25 cellular contexts compared by ENCODE assay signal in genomic region chr15:42720071-42720470, GRCh38. TPM values are rescaled to one million over a fixed set of nuclear protein-coding genes. Genes with fewer than 3 reads are reported as not detected.
A peak's percentile ranks its signal among the peaks of the same experiment; 100 is the strongest.
DNase-seq lines count a peak whose midpoint lies in the region; ATAC-seq, FAIRE-seq and TF ChIP-seq lines count a peak whose summit lies in the region.
"Had no signal": no experiment of that assay in that cellular context is flagged by ENCODE, and none has a peak within 500 bp of the region (broad histone marks: within the 10 kb centered on the region; RNA-seq: fewer than 3 reads in every experiment).

No MANE protein-coding gene starts in this region.

- peaks cover 0 to 4% of the 10 kb centered on the region in 2 donors for H3K4me1 Mint-ChIP-seq in natural killer cell treated with Interleukin-12 subunit alpha and Interleukin-12 subunit beta and Interleukin-15 and Interleukin-18, amount 100 ng/mL, for 72 hours (ENCODE audit: low read depth in 2 of 2)
- no peaks in the 10 kb centered on the region for H3K4me1 Mint-ChIP-seq in natural killer cell
- H3K4me1 Mint-ChIP-seq in activated T-helper 17 cell treated with anti-CD3 and anti-CD28 coated beads, Interleukin-2, amount 50 U/mL, for 72 hours, result no peaks in the 10 kb centered on the region

- peak overlapping the region; percentile 37 for H3K27ac ChIP-seq in keratinocyte (ENCODE audit: control insufficient read depth, insufficient read depth, low read length)
- H3K27ac ChIP-seq in PC-3 (ENCODE audit: low read length), result no peak overlapping the region
- H3K27ac ChIP-seq: body of pancreas, lower lobe of right lung, neutrophil had no signal

- no peak overlapping the region for H3K4me3 Mint-ChIP-seq in natural killer cell treated with Interleukin-12 subunit alpha and Interleukin-12 subunit beta and Interleukin-15 and Interleukin-18, amount 100 ng/mL, for 72 hours
- H3K4me3 Mint-ChIP-seq in natural killer cell, result no peak overlapping the region
- H3K4me3 Mint-ChIP-seq in activated T-helper 17 cell treated with anti-CD3 and anti-CD28 coated beads, Interleukin-2, amount 50 U/mL, for 72 hours, result no peak overlapping the region
- H3K4me3 Mint-ChIP-seq: T-helper 2 cell treated with Interferon-gamma antibody and Interleukin-4, amounts not matched to agents 5 μg/mL and 100 μg/mL, for 36 hours had no signal

- H3K79me2 ChIP-seq in keratinocyte (ENCODE audit: control insufficient read depth, insufficient read depth, low read length) (no peaks in the 10 kb centered on the region), PC-3 (ENCODE audit: low read length) (no peaks in the 10 kb centered on the region)

- H3K9ac ChIP-seq in keratinocyte (ENCODE audit: control insufficient read depth, extremely low read depth, insufficient read depth, low read length) (no peak overlapping the region), PC-3 (ENCODE audit: low read length) (no peak overlapping the region)

- H3K4me1 ChIP-seq in keratinocyte (ENCODE audit: control insufficient read depth, extremely low read depth, insufficient read depth, low read length), result peaks cover 5% of the 10 kb centered on the region
- H3K4me1 ChIP-seq in PC-3 (ENCODE audit: insufficient read depth, low read length), result peaks cover 4% of the 10 kb centered on the region; the same call in 1 of the 2 replicates
- H3K4me1 ChIP-seq: body of pancreas, lower lobe of right lung had no signal

- H3K27ac Mint-ChIP-seq in natural killer cell treated with Interleukin-12 subunit alpha and Interleukin-12 subunit beta and Interleukin-15 and Interleukin-18, amount 100 ng/mL, for 72 hours, result peak overlapping the region; percentile 54 to 63
- peak overlapping the region in 1 of 2 donors; percentile 80 for H3K27ac Mint-ChIP-seq in natural killer cell
- H3K27ac Mint-ChIP-seq in activated T-helper 17 cell treated with anti-CD3 and anti-CD28 coated beads, Interleukin-2, amount 50 U/mL, for 72 hours, result peak overlapping the region; percentile 76
- H3K27ac Mint-ChIP-seq: T-helper 2 cell treated with Interferon-gamma antibody and Interleukin-4, amounts not matched to agents 5 μg/mL and 100 μg/mL, for 36 hours had no signal

- H3K36me3 ChIP-seq in keratinocyte (ENCODE audit: control insufficient read depth in 2 of 2, extremely low read depth in 1 of 2, insufficient read depth in 2 of 2, low read length in 2 of 2) (peaks cover 11 to 12% of the 10 kb centered on the region in 2 experiments), PC-3 (ENCODE audit: low read depth, low read length) (peaks cover 27% of the 10 kb centered on the region; the same call in 1 of the 2 replicates)

- H3K27me3 ChIP-seq in keratinocyte (ENCODE audit: control insufficient read depth, extremely low read depth, insufficient read depth, low read length) (no peaks in the 10 kb centered on the region), PC-3 (ENCODE audit: low read length) (no peaks in the 10 kb centered on the region)
- H3K27me3 ChIP-seq: body of pancreas, neutrophil had no signal

- no peaks in the 10 kb centered on the region for H3F3A ChIP-seq in PC-3 (ENCODE audit: low read length, unreplicated experiment)

- no peaks in the 10 kb centered on the region for H3K36me3 Mint-ChIP-seq in natural killer cell treated with Interleukin-12 subunit alpha and Interleukin-12 subunit beta and Interleukin-15 and Interleukin-18, amount 100 ng/mL, for 72 hours
- H3K36me3 Mint-ChIP-seq in natural killer cell, result peaks cover 4% of the 10 kb centered on the region
- peaks cover 43% of the 10 kb centered on the region for H3K36me3 Mint-ChIP-seq in activated T-helper 17 cell treated with anti-CD3 and anti-CD28 coated beads, Interleukin-2, amount 50 U/mL, for 72 hours (ENCODE audit: low read depth)

- dilution Hi-C loops in keratinocyte (cut with MboI; ENCODE audit: extremely low pct_ligation_motif_present, low sequenced_read_pairs), result no loop called here

- POLR2A ChIA-PET in PC-3 (lab: Charles Lee; ENCODE audit: unreplicated experiment), result no interaction called here

- no peaks in the 10 kb centered on the region for H3K9me3 Mint-ChIP-seq in natural killer cell treated with Interleukin-12 subunit alpha and Interleukin-12 subunit beta and Interleukin-15 and Interleukin-18, amount 100 ng/mL, for 72 hours
- no peaks in the 10 kb centered on the region for H3K9me3 Mint-ChIP-seq in natural killer cell
- no peaks in the 10 kb centered on the region for H3K9me3 Mint-ChIP-seq in activated T-helper 17 cell treated with anti-CD3 and anti-CD28 coated beads, Interleukin-2, amount 50 U/mL, for 72 hours
- H3K9me3 Mint-ChIP-seq: T-helper 2 cell treated with Interferon-gamma antibody and Interleukin-4, amounts not matched to agents 5 μg/mL and 100 μg/mL, for 36 hours had no signal

- H3K4me2 ChIP-seq in keratinocyte (ENCODE audit: control insufficient read depth, extremely low read depth, insufficient read depth, low read depth, low read length) (no peak overlapping the region), PC-3 (ENCODE audit: low read length) (no peak overlapping the region)

- intact Hi-C loops in natural killer cell (cut with micrococcal nuclease) (no loop called here), PC-3 (cut with micrococcal nuclease) (no loop called here)

- H4K20me1 ChIP-seq in keratinocyte (ENCODE audit: control insufficient read depth, extremely low read depth, insufficient read depth, low read length), result no peaks in the 10 kb centered on the region
- no peaks in the 10 kb centered on the region for H4K20me1 ChIP-seq in PC-3 (ENCODE audit: low read length)

- H3K9me1 ChIP-seq in keratinocyte (ENCODE audit: control insufficient read depth, extremely low read depth, insufficient read depth, low read length), result no peaks in the 10 kb centered on the region

- H3K9me3 ChIP-seq in keratinocyte (ENCODE audit: control insufficient read depth, low read depth, low read length), result no peaks in the 10 kb centered on the region
- H3K9me3 ChIP-seq in PC-3 (ENCODE audit: low read length), result no peaks in the 10 kb centered on the region
- H3K9me3 ChIP-seq: body of pancreas, lower lobe of right lung, mucosa of descending colon, neutrophil had no signal

- no peak overlapping the region for H3K4me3 ChIP-seq in keratinocyte (ENCODE audit: control insufficient read depth in 2 of 3, extremely low read depth in 1 of 3, insufficient read depth in 2 of 3, low read depth in 1 of 3, low read length in 3 of 3)
- no peak overlapping the region for H3K4me3 ChIP-seq in PC-3 (ENCODE audit: low read length)
- H3K4me3 ChIP-seq: body of pancreas, GM12878, lower lobe of right lung, mucosa of descending colon had no signal

- ATAC-seq in natural killer cell treated with Interleukin-12 subunit alpha and Interleukin-12 subunit beta and Interleukin-15 and Interleukin-18, amount 100 ng/mL, for 72 hours, result no peak
- ATAC-seq in natural killer cell (no peak), PC-3 (no peak), GM18498 (IDR thresholded peaks at IDR 0.05; ENCODE audit: unreplicated experiment) (no peak), left lobe of liver (no peak)
- no peak for ATAC-seq in activated T-helper 17 cell treated with anti-CD3 and anti-CD28 coated beads, Interleukin-2, amount 50 U/mL, for 72 hours (replicated peaks)
- ATAC-seq: body of pancreas, GM12878, HCT116, lower lobe of right lung, mucosa of descending colon, SK-N-SH treated with all-trans-retinoic acid at 6 μM for 48 hours had no signal

- no peaks in the 10 kb centered on the region for H3K9me2 ChIP-seq in PC-3 (replicated peaks; ENCODE audit: low read length)

- TF ChIP-seq CTCF in natural killer cell (IDR thresholded peaks at IDR 0.05), result no peak
- TF ChIP-seq CTCF in keratinocyte (optimal IDR thresholded peaks at IDR 0.05 in 1 of 3, IDR thresholded peaks at IDR 0.05 in 1 of 3, conservative IDR thresholded peaks at IDR 0.05 in 1 of 3; ENCODE audit: extremely low read depth in 1 of 3, insufficient read depth in 2 of 3, low read length in 3 of 3), result no peak
- no peak for TF ChIP-seq CTCF in PC-3 (conservative IDR thresholded peaks at IDR 0.05; ENCODE audit: low read depth, low read length)

- no peak for DNase-seq in natural killer cell treated with Interleukin-12 subunit alpha and Interleukin-12 subunit beta and Interleukin-15 and Interleukin-18, amount 100 ng/mL, for 72 hours (ENCODE audit: low spot score)
- DNase-seq in natural killer cell (no peak), keratinocyte (ENCODE audit: low read depth, low spot score) (no peak), PC-3 (no peak), left lobe of liver (ENCODE audit: low spot score) (no peak), cerebellum (ENCODE audit: low spot score) (no peak)
- DNase-seq: ACHN; activated CD4-positive, alpha-beta T cell treated with anti-CD3 and anti-CD28 coated beads for 48 hours; body of pancreas; IMR-90; kidney; lower lobe of right lung; mucosa of descending colon; NCI-H1105; NCI-H1930; NCI-H2227 treated with DMSO at 0.1 percent for 48 hours; NCI-H748 treated with DMSO at 0.1 percent for 48 hours; substantia nigra had no signal

- H2AFZ ChIP-seq in keratinocyte (ENCODE audit: control insufficient read depth, low read length) (no peak overlapping the region), PC-3 (ENCODE audit: low read length) (no peak overlapping the region)

- no TSS peak for BruUV-seq in PC-3 (replicated peaks; lab: Mats Ljungman, UMichigan)

- FAIRE-seq in keratinocyte (lab: Jason Lieb, UNC), result no peak
- FAIRE-seq: GM12878, kidney had no signal

- CTCF ChIA-PET in PC-3 (lab: Charles Lee), result no interaction called here

- H3K27me3 Mint-ChIP-seq in natural killer cell treated with Interleukin-12 subunit alpha and Interleukin-12 subunit beta and Interleukin-15 and Interleukin-18, amount 100 ng/mL, for 72 hours, result no peaks in the 10 kb centered on the region
- no peaks in the 10 kb centered on the region for H3K27me3 Mint-ChIP-seq in natural killer cell (ENCODE audit: low read depth in 2 of 2)
- no peaks in the 10 kb centered on the region for H3K27me3 Mint-ChIP-seq in activated T-helper 17 cell treated with anti-CD3 and anti-CD28 coated beads, Interleukin-2, amount 50 U/mL, for 72 hours

RNA-seq across cellular contexts. Expression of gene CDAN1, which starts 16.9 kb away (rescaled TPM):
- 10 to 100 TPM; 14.9 to 30.5 TPM for total RNA-seq in natural killer cell treated with Interleukin-12 subunit alpha and Interleukin-12 subunit beta and Interleukin-15 and Interleukin-18, amount 100 ng/mL, for 72 hours
- total RNA-seq in natural killer cell (10 to 100 TPM; 18.1 to 36.9 (median 34.9) TPM), PC-3 (2014; rRNA removed) (32.5 and 38.6 TPM in 2 replicates), left lobe of liver (10.1 TPM), cerebellum (12.3 TPM)
- total RNA-seq in activated T-helper 17 cell treated with anti-CD3 and anti-CD28 coated beads, Interleukin-2, amount 50 U/mL, for 72 hours, result 10 to 100 TPM; 20.4 to 23.7 TPM
- 3.6 to 4.7 TPM (median 3.8 TPM) in 3 replicates for polyA plus RNA-seq in keratinocyte
- 3.4 TPM for polyA plus RNA-seq in keratinocyte (2011; ENCODE audit: low read depth)
- 1.5 and 2.7 TPM in 2 replicates for polyA plus RNA-seq in keratinocyte (2011; cell fraction: cytosol; rRNA removed)
- 9.5 and 10.9 TPM in 2 replicates for polyA plus RNA-seq in keratinocyte (2011; cell fraction: nucleus; rRNA removed)
- 4.5 and 4.8 TPM in 2 replicates for polyA plus RNA-seq in keratinocyte (2012; ENCODE audit: low replicate concordance)
- 3.3 to 5.9 TPM (median 4.5 TPM) in 3 replicates for polyA minus RNA-seq in keratinocyte
- 3.1 TPM for polyA minus RNA-seq in keratinocyte (2011; cell fraction: cytosol; rRNA and poly(A)+ RNA removed)
- 9.2 and 9.5 TPM in 2 replicates for polyA minus RNA-seq in keratinocyte (2011; cell fraction: nucleus; rRNA and poly(A)+ RNA removed)
